In genomic region chr14:41650802-41651201, GRCh38 we compare ENCODE assay signal across 9 cellular contexts. TPM values are rescaled to one million over a fixed set of nuclear protein-coding genes. Genes with fewer than 3 reads are reported as not detected.
"Had no signal": no experiment of that assay in that cellular context is flagged by ENCODE, and none has a peak within 500 bp of the region (broad histone marks: within the 10 kb centered on the region; RNA-seq: fewer than 3 reads in every experiment).

No MANE protein-coding gene starts in this region.

- DNase-seq: GDM1, GF-D8 had no signal

- FAIRE-seq: G401.6, GM12878, GM12891, GM12892, GM18507, GM19239 had no signal

- ATAC-seq: GM12878 had no signal

- H3K4me3 ChIP-seq: GM12878 had no signal

RNA-seq across cellular contexts. Expression of gene LRFN5, which starts 44.1 kb away (rescaled TPM):
- total RNA-seq: G401 had no signal
